1 cellular context compared by ENCODE assay signal in the genomic region with DNA sequence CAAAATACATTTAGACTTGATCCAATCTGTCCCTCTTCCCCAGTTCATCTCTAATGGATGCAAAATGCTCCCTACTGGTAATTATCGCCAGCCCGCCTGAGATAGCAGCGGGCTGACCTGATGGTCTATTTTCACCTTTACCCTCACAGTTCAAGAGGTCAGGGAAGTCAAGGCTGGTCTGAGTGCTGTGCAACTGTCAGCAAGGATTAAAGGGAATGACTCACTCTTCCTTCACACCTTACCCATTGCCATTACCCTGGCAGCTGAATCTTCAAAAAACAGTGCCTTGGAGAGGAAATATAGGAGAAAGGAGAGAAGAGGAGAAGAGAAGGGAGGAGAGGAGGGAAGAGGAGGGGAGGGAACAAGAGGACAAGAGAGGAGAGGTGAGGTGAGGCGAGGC.
TF ChIP-seq lines count a peak whose summit lies in the region.

No MANE protein-coding gene starts in this region.

TF ChIP-seq in HCT116, 20 proteins besides CTCF, POLR2A, EP300 and RAD21 (continued from another document):
- TF ChIP-seq ELF1 (IDR thresholded peaks at IDR 0.05; ENCODE audit: borderline replicate concordance, low read depth): no peak
- peak; percentile 41; the same call in 1 of the 2 replicates for TF ChIP-seq CBX3 (IDR thresholded peaks at IDR 0.05; ENCODE audit: low read depth)
- TF ChIP-seq JUND (IDR thresholded peaks at IDR 0.05): no peak
